In genomic region chr19:29260477-29261317, GRCh38 we compare ENCODE assay signal across 8 cellular contexts. TPM values are rescaled to one million over a fixed set of nuclear protein-coding genes. Genes with fewer than 3 reads are reported as not detected.
DNase-seq lines count a peak whose midpoint lies in the region; ATAC-seq and TF ChIP-seq lines count a peak whose summit lies in the region.

No MANE protein-coding gene starts in this region.

- no peaks in the 10 kb centered on the region for H3K27me3 ChIP-seq in DOHH2 (ENCODE audit: control insufficient read depth, low read length)

- H3K9me2 ChIP-seq in DOHH2 (replicated peaks; ENCODE audit: control insufficient read depth, low read length): no peaks in the 10 kb centered on the region

- H3K9me3 ChIP-seq in DOHH2 (ENCODE audit: control insufficient read depth, insufficient read depth, low read length): no peaks in the 10 kb centered on the region; the same call in 1 of the 2 replicates

- H3K4me2 ChIP-seq in DOHH2 (ENCODE audit: low read length): no peak overlapping the region

- CTCF ChIA-PET in RWPE1 (lab: Yijun Ruan, JAX): interaction anchor here (0.7 to 0.9 kb wide), 2 partner anchors 13 to 160 kb away, joined by 3 read pairs; no protein-coding TSS in a partner anchor

- ATAC-seq in HG02759 (IDR thresholded peaks at IDR 0.05; ENCODE audit: unreplicated experiment) (peak; percentile 40), esophagus mucosa (peak; percentile 85), HG03039 (IDR thresholded peaks at IDR 0.05; ENCODE audit: unreplicated experiment) (no peak), HG03095 (IDR thresholded peaks at IDR 0.05; ENCODE audit: unreplicated experiment) (no peak), HG03457 (IDR thresholded peaks at IDR 0.05; ENCODE audit: unreplicated experiment) (no peak)

- H3K4me1 ChIP-seq in DOHH2 (ENCODE audit: control insufficient read depth, low read length): no peaks in the 10 kb centered on the region

- peak; percentile 64 for TF ChIP-seq CTCF in DOHH2 (IDR thresholded peaks at IDR 0.05; ENCODE audit: low read depth, low read length, poor library complexity, severe bottlenecking)
- peak; percentile 20; the same call in 1 of the 2 replicates for TF ChIP-seq CTCF in RWPE1 (conservative IDR thresholded peaks at IDR 0.05; ENCODE audit: low read depth)

- no peaks in the 10 kb centered on the region for H3K79me2 ChIP-seq in DOHH2 (ENCODE audit: control insufficient read depth, low read length)

- H3K4me3 ChIP-seq in DOHH2 (ENCODE audit: low read length): no peak overlapping the region

- no peaks in the 10 kb centered on the region for H3K36me3 ChIP-seq in DOHH2 (ENCODE audit: control insufficient read depth, low read length)

- H3F3A ChIP-seq in DOHH2 (ENCODE audit: control insufficient read depth, insufficient read depth): no peaks in the 10 kb centered on the region

- POLR2A ChIA-PET in RWPE1 (lab: Yijun Ruan, JAX; ENCODE audit: low non-redundant PET): interaction anchor here (0.5 kb wide), 1 partner anchor 367 kb away, joined by 4 read pairs; no protein-coding TSS in a partner anchor

- DNase-seq in RWPE1 (ENCODE audit: low spot score): no peak
- DNase-seq in stimulated activated CD4-positive, alpha-beta T cell treated with anti-CD3 and anti-CD28 coated beads, Interleukin-15, amount 100 ng/mL, for 24 hours: peak; percentile 52

- H3K27ac ChIP-seq in DOHH2 (ENCODE audit: low read depth, low read length) (no peak overlapping the region), RWPE1 (no peak overlapping the region)

- H4K20me1 ChIP-seq in DOHH2 (ENCODE audit: control insufficient read depth, insufficient read depth, low read depth, low read length): no peaks in the 10 kb centered on the region

RNA-seq across cellular contexts. Expression of gene UQCRFS1, which starts 47.7 kb away (rescaled TPM):
- 34.2 TPM for total RNA-seq in esophagus mucosa

Comparison
In these comparisons a context has a peak if more than half of its experiments do, and no peak if none do; other contexts are left out.
1. ATAC-seq: peak in HG02759 (single experiment) and esophagus mucosa (single experiment); none in HG03039 (single experiment), HG03095 (single experiment) and HG03457 (single experiment).